23 cellular contexts compared by ENCODE assay signal in the genomic region with DNA sequence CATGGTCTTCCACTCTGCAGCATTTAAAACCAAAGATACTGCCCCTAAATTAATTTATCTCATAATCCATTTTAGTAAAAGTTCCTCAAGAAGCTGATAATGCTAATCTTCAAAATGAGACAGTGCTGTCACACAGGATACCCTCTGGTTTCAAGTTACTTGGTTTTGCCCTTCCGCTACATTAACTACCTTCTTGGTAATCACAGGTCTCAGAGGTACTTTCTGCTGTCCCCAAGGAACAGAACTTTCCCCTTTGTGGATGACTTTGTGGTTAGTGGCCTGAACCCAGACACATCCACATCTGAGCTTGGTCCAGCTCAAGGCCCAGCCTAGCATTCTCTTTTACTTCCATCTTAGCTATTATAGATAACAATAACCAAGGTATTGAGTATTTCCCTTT.
DNase-seq lines count a peak whose midpoint lies in the region; ATAC-seq and TF ChIP-seq lines count a peak whose summit lies in the region.
"Had no signal": no experiment of that assay in that cellular context is flagged by ENCODE, and none has a peak within 500 bp of the region (broad histone marks: within the 10 kb centered on the region; RNA-seq: fewer than 3 reads in every experiment).

No MANE protein-coding gene starts in this region.

- no peaks in the 10 kb centered on the region for H3K79me2 ChIP-seq in PC-9 (ENCODE audit: low read depth)

- ATAC-seq in GM18517 (IDR thresholded peaks at IDR 0.05; ENCODE audit: unreplicated experiment) (peak; percentile 59), GM21423 (IDR thresholded peaks at IDR 0.05; ENCODE audit: unreplicated experiment) (peak; percentile 66), HG02981 (IDR thresholded peaks at IDR 0.05; ENCODE audit: unreplicated experiment) (peak; percentile 61), HG03571 (IDR thresholded peaks at IDR 0.05; ENCODE audit: unreplicated experiment) (peak; percentile 86)
- ATAC-seq: naive thymus-derived CD4-positive, alpha-beta T cell; right cardiac atrium had no signal

- H3K27ac ChIP-seq in PC-9, result no peak overlapping the region
- H3K27ac ChIP-seq: dorsolateral prefrontal cortex, SJCRH30, suprapubic skin had no signal

- no peak overlapping the region for H3K4me3 ChIP-seq in PC-9
- H3K4me3 ChIP-seq: dorsolateral prefrontal cortex, MG63, SJCRH30, suprapubic skin had no signal

- BruUV-seq in PC-9 (replicated peaks; lab: Mats Ljungman, UMichigan), result no TSS peak

- no peak overlapping the region for H2AFZ ChIP-seq in PC-9

- no peaks in the 10 kb centered on the region for H3K36me3 ChIP-seq in PC-9 (ENCODE audit: low read depth)
- H3K36me3 ChIP-seq: MG63, SJCRH30, suprapubic skin had no signal

- no peaks in the 10 kb centered on the region for H3K27me3 ChIP-seq in PC-9 (ENCODE audit: insufficient read depth, low read depth)
- H3K27me3 ChIP-seq: dorsolateral prefrontal cortex, MG63, SJCRH30, suprapubic skin had no signal

- no peaks in the 10 kb centered on the region for H3F3A ChIP-seq in PC-9 (ENCODE audit: insufficient read depth, low read depth)

- H3K9me3 ChIP-seq in PC-9 (ENCODE audit: insufficient read depth, low read depth), result no peaks in the 10 kb centered on the region
- H3K9me3 ChIP-seq: MG63, SJCRH30, suprapubic skin had no signal

- no peak for DNase-seq in PC-9
- no peak for DNase-seq in GM19240 (ENCODE audit: insufficient read length, low spot score)
- DNase-seq in D341Med (ENCODE audit: low spot score), result no peak
- DNase-seq in NCI-H82 treated with DMSO at 0.1 percent for 48 hours (lab: John Stamatoyannopoulos, UW; ENCODE audit: unreplicated experiment), result no peak
- DNase-seq: activated CD4-positive, alpha-beta memory T cell treated with anti-CD3 and anti-CD28 coated beads for 36 hours; activated naive CD4-positive, alpha-beta T cell treated with anti-CD3 and anti-CD28 coated beads for 36 hours; activated T-cell treated with anti-CD3 and anti-CD28 coated beads, Interleukin-2, amount 50 U/mL, for 1 hour; anterior cingulate cortex; central memory CD4-positive, alpha-beta T cell; DMS153; dorsolateral prefrontal cortex; hypothalamus; mesendoderm; MG63; naive thymus-derived CD4-positive, alpha-beta T cell; NCI-H774; right cardiac atrium; SJCRH30 had no signal

- no peak for TF ChIP-seq CTCF in PC-9 (conservative IDR thresholded peaks at IDR 0.05)

- H3K9me2 ChIP-seq in PC-9 (ENCODE audit: insufficient read depth), result no peaks in the 10 kb centered on the region

- H4K20me1 ChIP-seq in PC-9 (ENCODE audit: insufficient read depth), result no peaks in the 10 kb centered on the region

- no peak overlapping the region for H3K4me2 ChIP-seq in PC-9

- CTCF ChIA-PET in PC-9 (lab: Charles Lee), result no interaction called here

- intact Hi-C loops in PC-9 (cut with micrococcal nuclease; ENCODE audit: unreplicated experiment), result no loop called here

- H3K4me1 ChIP-seq in PC-9 (replicated peaks; ENCODE audit: insufficient read depth), result no peaks in the 10 kb centered on the region
- H3K4me1 ChIP-seq: SJCRH30, suprapubic skin had no signal

- POLR2A ChIA-PET in PC-9 (lab: Charles Lee; ENCODE audit: unreplicated experiment), result no interaction called here
